9 cellular contexts compared by ENCODE assay signal in the genomic region with DNA sequence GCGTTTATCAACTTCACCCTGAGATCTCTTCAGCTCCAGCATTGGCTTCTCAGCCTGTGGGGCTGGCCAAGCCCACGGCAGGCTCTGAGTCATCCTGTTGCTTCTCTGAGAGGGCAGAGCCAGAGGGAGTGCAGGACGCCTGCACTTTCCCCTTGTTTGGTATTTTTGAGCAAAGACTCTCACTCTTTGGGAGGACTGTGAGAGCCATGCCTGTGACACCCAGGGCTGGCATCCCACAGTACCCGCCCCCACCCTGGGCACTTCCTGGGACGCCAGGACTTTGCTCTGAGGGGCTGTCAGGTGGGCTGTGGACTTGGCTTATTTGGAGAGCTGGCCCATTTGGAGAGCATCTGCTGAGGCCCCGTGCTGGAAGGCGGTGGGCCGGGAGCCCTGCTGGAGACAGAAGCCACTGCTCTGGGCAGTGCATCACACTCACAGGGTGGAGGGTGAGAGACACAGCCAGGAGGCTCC. TPM values are rescaled to one million over a fixed set of nuclear protein-coding genes. Genes with fewer than 3 reads are reported as not detected.
DNase-seq lines count a peak whose midpoint lies in the region; ATAC-seq lines count a peak whose summit lies in the region.
"Had no signal": no experiment of that assay in that cellular context is flagged by ENCODE, and none has a peak within 500 bp of the region (broad histone marks: within the 10 kb centered on the region; RNA-seq: fewer than 3 reads in every experiment).

No MANE protein-coding gene starts in this region.

- no peaks in the 10 kb centered on the region for H3K9me3 Mint-ChIP-seq in activated naive CD4-positive, alpha-beta T cell treated with anti-CD3 and anti-CD28 coated beads, Interleukin-2, amount 10 ng/mL, durations not matched to agents 7 days and 5 days

- H2AFZ ChIP-seq in GM23248 = peak overlapping the region; percentile 59; the same call in 1 of the 2 replicates

- peaks cover 12% of the 10 kb centered on the region for H3F3A ChIP-seq in GM23248 (ENCODE audit: insufficient read depth)

- peaks cover 6% of the 10 kb centered on the region for H3K4me1 Mint-ChIP-seq in activated naive CD4-positive, alpha-beta T cell treated with anti-CD3 and anti-CD28 coated beads, Interleukin-2, amount 10 ng/mL, durations not matched to agents 7 days and 5 days

- ATAC-seq in right cardiac atrium (peak; percentile 83 to 84), GM19324 (IDR thresholded peaks at IDR 0.05; ENCODE audit: low FRiP score, unreplicated experiment) (no peak)

- H3K4me3 ChIP-seq in GM23248 (no peak overlapping the region), right cardiac atrium (ENCODE audit: low read length) (no peak overlapping the region)

- 2 to 4% methylated on average over 8 of the region's 8 CpGs for WGBS in GM23248 (ENCODE audit: low coverage in 1 of 2, low lambda C conversion rate in 2 of 2, missing lambda C conversion rate in 2 of 2), 2 experiments
- WGBS in right cardiac atrium = 53% methylated on average over 8 of the region's 8 CpGs

- no peaks in the 10 kb centered on the region for H3K79me2 ChIP-seq in GM23248 (ENCODE audit: insufficient read depth)

- in situ Hi-C loops in GM23248 (cut with MboI) = no loop called here

- CTCF ChIA-PET in activated naive CD4-positive, alpha-beta T cell treated with anti-CD3 and anti-CD28 coated beads, Interleukin-2, amount 10 ng/mL, durations not matched to agents 7 days and 5 days (lab: Charles Lee) = no interaction called here

- no peaks in the 10 kb centered on the region for H3K9me3 ChIP-seq in GM23248 (ENCODE audit: low read depth)
- H3K9me3 ChIP-seq in right cardiac atrium (ENCODE audit: control insufficient read depth, low read length) = no peaks in the 10 kb centered on the region

- H3K4me3 Mint-ChIP-seq in activated naive CD4-positive, alpha-beta T cell treated with anti-CD3 and anti-CD28 coated beads, Interleukin-2, amount 10 ng/mL, durations not matched to agents 7 days and 5 days = no peak overlapping the region

- H3K9ac ChIP-seq in GM23248 = no peak overlapping the region

- no peaks in the 10 kb centered on the region for H4K20me1 ChIP-seq in GM23248 (ENCODE audit: insufficient read depth)

- peak overlapping the region; percentile 57 for H3K27ac ChIP-seq in GM23248
- H3K27ac ChIP-seq in right cardiac atrium (ENCODE audit: low read length) = peak overlapping the region; percentile 14

- H3K36me3 Mint-ChIP-seq in activated naive CD4-positive, alpha-beta T cell treated with anti-CD3 and anti-CD28 coated beads, Interleukin-2, amount 10 ng/mL, durations not matched to agents 7 days and 5 days = peaks cover 6% of the 10 kb centered on the region

- no peak overlapping the region for H3K27ac Mint-ChIP-seq in activated naive CD4-positive, alpha-beta T cell treated with anti-CD3 and anti-CD28 coated beads, Interleukin-2, amount 10 ng/mL, durations not matched to agents 7 days and 5 days

- no peaks in the 10 kb centered on the region for H3K36me3 ChIP-seq in GM23248 (ENCODE audit: low read depth)

- intact Hi-C loops in right cardiac atrium (cut with DNase I) = no loop called here

- H3K4me1 ChIP-seq in GM23248 (ENCODE audit: insufficient read depth) (peaks cover 16% of the 10 kb centered on the region), right cardiac atrium (ENCODE audit: control insufficient read depth, insufficient read depth, low read length) (peaks cover 5% of the 10 kb centered on the region)

- H3K4me2 ChIP-seq in GM23248 (ENCODE audit: unreplicated experiment) = peak overlapping the region; percentile 43

- DNase-seq in GM23248 (peak; percentile 94), amniotic stem cell (lab: John Stamatoyannopoulos, UW) (peak; percentile 11), right cardiac atrium (peak; percentile 56 to 77 (median 72)), stromal cell of bone marrow (ENCODE audit: low read depth) (peak; percentile 54), DMS 273 (lab: John Stamatoyannopoulos, UW; ENCODE audit: unreplicated experiment) (no peak)
- DNase-seq in NK-92 treated with Interleukin-12 subunit alpha and Interleukin-12 subunit beta, amount 100 ng/mL, for 24 hours (lab: John Stamatoyannopoulos, UW) = no peak
- DNase-seq in activated naive CD4-positive, alpha-beta T cell treated with anti-CD3 and anti-CD28 coated beads, Interleukin-2, amount 10 ng/mL, durations not matched to agents 7 days and 5 days = no peak
- DNase-seq: MM.1S had no signal

- no peaks in the 10 kb centered on the region for H3K27me3 ChIP-seq in GM23248 (replicated peaks; ENCODE audit: insufficient read depth)
- no peaks in the 10 kb centered on the region for H3K27me3 ChIP-seq in right cardiac atrium (ENCODE audit: control insufficient read depth, insufficient read depth)

- no peaks in the 10 kb centered on the region for H3K9me2 ChIP-seq in GM23248 (ENCODE audit: insufficient read depth)

- no peaks in the 10 kb centered on the region for H3K27me3 Mint-ChIP-seq in activated naive CD4-positive, alpha-beta T cell treated with anti-CD3 and anti-CD28 coated beads, Interleukin-2, amount 10 ng/mL, durations not matched to agents 7 days and 5 days

RNA-seq across cellular contexts. Expression of a gene that starts 37.4 kb away (rescaled TPM):
- total RNA-seq in GM23248 (2014; rRNA removed; shearing (Covaris generic)) = 11.7 and 12.9 TPM in 2 replicates
- polyA plus RNA-seq in GM23248 (2016; fragmentation: Nextera tagmentation; extraction: Ambion mirVana) (13.8 and 14.7 TPM in 2 replicates), right cardiac atrium (2.2 TPM)
- total RNA-seq in right cardiac atrium = 1 to 10 TPM; 6.1 to 7.5 (median 6.9) TPM

Comparison
In these comparisons a context has a peak if more than half of its experiments do, and no peak if none do; other contexts are left out.
1. DNase-seq: peak in GM23248 (single experiment), amniotic stem cell (single experiment), right cardiac atrium (3 of 3) and stromal cell of bone marrow (single experiment); none in NK-92 treated with Interleukin-12 subunit alpha and Interleukin-12 subunit beta, amount 100 ng/mL, for 24 hours (single experiment), DMS 273 (single experiment) and activated naive CD4-positive, alpha-beta T cell treated with anti-CD3 and anti-CD28 coated beads, Interleukin-2, amount 10 ng/mL, durations not matched to agents 7 days and 5 days (single experiment).